ENCODE assay signal across 32 cellular contexts in genomic region chr15:80169768-80170357, GRCh38.
"Had no signal": no experiment of that assay in that cellular context is flagged by ENCODE, and none has a peak within 500 bp of the region (broad histone marks: within the 10 kb centered on the region; RNA-seq: fewer than 3 reads in every experiment).

No MANE protein-coding gene starts in this region.

- H3K4me1 Mint-ChIP-seq: activated B cell treated with CpG ODN at 0.5 μM for 24 hours; activated CD4-positive, alpha-beta T cell treated with anti-CD3 and anti-CD28 coated beads, Interleukin-2, amount 10 ng/mL, durations not matched to agents 24 days and 14 days; activated T-helper 17 cell treated with anti-CD3 and anti-CD28 coated beads, Interleukin-2, amount 50 U/mL, for 72 hours; T-helper 17 cell had no signal

- H3K4me1 ChIP-seq: body of pancreas had no signal

- H3K4me3 Mint-ChIP-seq: activated B cell treated with CpG ODN at 0.5 μM for 24 hours; activated CD4-positive, alpha-beta memory T cell treated with anti-CD3 and anti-CD28 coated beads for 36 hours; activated CD4-positive, alpha-beta T cell treated with anti-CD3 and anti-CD28 coated beads, Interleukin-2, amount 10 ng/mL, durations not matched to agents 24 days and 14 days; activated CD8-positive, alpha-beta T cell treated with anti-CD3 and anti-CD28 coated beads for 36 hours; activated naive CD4-positive, alpha-beta T cell treated with anti-CD3 and anti-CD28 coated beads for 36 hours; activated naive CD8-positive, alpha-beta T cell treated with anti-CD3 and anti-CD28 coated beads for 36 hours; activated T-cell treated with anti-CD3 and anti-CD28 coated beads, Interleukin-2, amount 50 U/mL, for 4 hours; activated T-cell treated with anti-CD3 and anti-CD28 coated beads, Interleukin-2, amount 50 U/mL, for 72 hours; activated T-helper 1 cell treated with anti-CD3 and anti-CD28 coated beads, Interleukin-12 subunit alpha, Interleukin-12 subunit beta, Interleukin-2, Interleukin-4 antibody, amounts not matched to agents 30 ng/mL and 10 ng/mL and 1 ng/mL, durations not matched to agents 14 hours and 24 hours and 36 hours; activated T-helper 17 cell treated with anti-CD3 and anti-CD28 coated beads, Interleukin-2, amount 50 U/mL, for 72 hours; T-helper 17 cell had no signal

- H3K27ac ChIP-seq: adrenal gland, body of pancreas, brain microvascular endothelial cell, breast epithelium, VCaP had no signal

- H3K27me3 ChIP-seq: adrenal gland, body of pancreas, brain microvascular endothelial cell, breast epithelium had no signal

- DNase-seq: activated B cell treated with CpG ODN at 0.5 μM for 24 hours; activated CD4-positive, alpha-beta memory T cell treated with anti-CD3 and anti-CD28 coated beads for 36 hours; activated CD4-positive, alpha-beta T cell treated with anti-CD3 and anti-CD28 coated beads for 4 hours; activated CD4-positive, alpha-beta T cell treated with anti-CD3 and anti-CD28 coated beads, Interleukin-2, amount 10 ng/mL, durations not matched to agents 24 days and 14 days; activated CD4-positive, alpha-beta T cell treated with anti-CD3 and anti-CD28 coated beads, Interleukin-2, amount 50 U/mL, for 1 hour; activated CD4-positive, alpha-beta T cell treated with anti-CD3 and anti-CD28 coated beads, Interleukin-2, amount 50 U/mL, for 4 hours; activated CD4-positive, CD25-positive, alpha-beta regulatory T cell treated with anti-CD3 and anti-CD28 coated beads, Interleukin-2, amount 50 U/mL, for 72 hours; activated CD8-positive, alpha-beta memory T cell treated with anti-CD3 and anti-CD28 coated beads, Interleukin-2, amount 50 U/mL, for 4 hours; activated CD8-positive, alpha-beta T cell treated with anti-CD3 and anti-CD28 coated beads for 36 hours; activated effector memory CD4-positive, alpha-beta T cell treated with anti-CD3 and anti-CD28 coated beads, Interleukin-2, amount 50 U/mL, for 16 hours; activated gamma-delta T cell treated with Interleukin-2 at 50 U/mL for 16 hours; activated naive CD4-positive, alpha-beta T cell; activated naive CD4-positive, alpha-beta T cell treated with anti-CD3 and anti-CD28 coated beads for 36 hours; activated naive CD4-positive, alpha-beta T cell treated with anti-CD3 and anti-CD28 coated beads, Interleukin-2, amount 50 U/mL, for 16 hours; activated naive CD8-positive, alpha-beta T cell treated with anti-CD3 and anti-CD28 coated beads for 36 hours; activated T-cell treated with anti-CD3 and anti-CD28 coated beads for 4 hours; activated T-cell treated with anti-CD3 and anti-CD28 coated beads, Interleukin-2, amount 50 U/mL, for 1 hour; activated T-cell treated with anti-CD3 and anti-CD28 coated beads, Interleukin-2, amount 50 U/mL, for 4 hours; activated T-cell treated with anti-CD3 and anti-CD28 coated beads, Interleukin-2, amount 50 U/mL, for 72 hours; amniotic stem cell; aorta; body of pancreas; brain microvascular endothelial cell; central memory CD4-positive, alpha-beta T cell; T-helper 17 cell; T-helper 9 cell had no signal

- ATAC-seq: activated CD8-positive, alpha-beta T cell treated with anti-CD3 and anti-CD28 coated beads for 36 hours; activated naive CD4-positive, alpha-beta T cell treated with anti-CD3 and anti-CD28 coated beads, Interleukin-2, amount 50 U/mL, for 72 hours; activated T-cell treated with anti-CD3 and anti-CD28 coated beads, Interleukin-2, amount 50 U/mL, for 4 hours; activated T-cell treated with anti-CD3 and anti-CD28 coated beads, Interleukin-2, amount 50 U/mL, for 72 hours; activated T-helper 17 cell treated with anti-CD3 and anti-CD28 coated beads, Interleukin-2, amount 50 U/mL, for 72 hours; body of pancreas; T-helper 17 cell had no signal

- H3K27me3 Mint-ChIP-seq: activated B cell treated with CpG ODN at 0.5 μM for 24 hours; activated CD4-positive, alpha-beta memory T cell treated with anti-CD3 and anti-CD28 coated beads for 36 hours; activated CD4-positive, alpha-beta T cell treated with anti-CD3 and anti-CD28 coated beads, Interleukin-2, amount 10 ng/mL, durations not matched to agents 24 days and 14 days; activated CD8-positive, alpha-beta T cell treated with anti-CD3 and anti-CD28 coated beads for 36 hours; activated naive CD8-positive, alpha-beta T cell treated with anti-CD3 and anti-CD28 coated beads for 36 hours; activated T-helper 17 cell treated with anti-CD3 and anti-CD28 coated beads, Interleukin-2, amount 50 U/mL, for 72 hours; T-helper 17 cell had no signal

- H3K27ac Mint-ChIP-seq: activated B cell treated with CpG ODN at 0.5 μM for 24 hours; activated CD4-positive, alpha-beta memory T cell treated with anti-CD3 and anti-CD28 coated beads for 36 hours; activated CD4-positive, alpha-beta T cell treated with anti-CD3 and anti-CD28 coated beads, Interleukin-2, amount 10 ng/mL, durations not matched to agents 24 days and 14 days; activated CD8-positive, alpha-beta T cell treated with anti-CD3 and anti-CD28 coated beads for 36 hours; activated naive CD4-positive, alpha-beta T cell treated with anti-CD3 and anti-CD28 coated beads for 36 hours; activated naive CD8-positive, alpha-beta T cell treated with anti-CD3 and anti-CD28 coated beads for 36 hours; activated T-cell treated with anti-CD3 and anti-CD28 coated beads, Interleukin-2, amount 50 U/mL, for 72 hours; activated T-helper 1 cell treated with anti-CD3 and anti-CD28 coated beads, Interleukin-12 subunit alpha, Interleukin-12 subunit beta, Interleukin-2, Interleukin-4 antibody, amounts not matched to agents 30 ng/mL and 10 ng/mL and 1 ng/mL, durations not matched to agents 14 hours and 24 hours and 36 hours; activated T-helper 17 cell treated with anti-CD3 and anti-CD28 coated beads, Interleukin-2, amount 50 U/mL, for 72 hours; T-helper 17 cell had no signal

- H3K4me3 ChIP-seq: adrenal gland, body of pancreas, breast epithelium had no signal

- H3K9me3 Mint-ChIP-seq: activated B cell treated with CpG ODN at 0.5 μM for 24 hours; activated CD4-positive, alpha-beta memory T cell treated with anti-CD3 and anti-CD28 coated beads for 36 hours; activated CD4-positive, alpha-beta T cell treated with anti-CD3 and anti-CD28 coated beads, Interleukin-2, amount 10 ng/mL, durations not matched to agents 24 days and 14 days; activated CD8-positive, alpha-beta T cell treated with anti-CD3 and anti-CD28 coated beads for 36 hours; activated naive CD4-positive, alpha-beta T cell treated with anti-CD3 and anti-CD28 coated beads for 36 hours; activated naive CD4-positive, alpha-beta T cell treated with anti-CD3 and anti-CD28 coated beads, Interleukin-2, amount 50 U/mL, for 72 hours; activated naive CD8-positive, alpha-beta T cell treated with anti-CD3 and anti-CD28 coated beads for 36 hours; activated T-cell treated with anti-CD3 and anti-CD28 coated beads, Interleukin-2, amount 50 U/mL, for 4 hours; activated T-cell treated with anti-CD3 and anti-CD28 coated beads, Interleukin-2, amount 50 U/mL, for 72 hours; activated T-helper 1 cell treated with anti-CD3 and anti-CD28 coated beads, Interleukin-12 subunit alpha, Interleukin-12 subunit beta, Interleukin-2, Interleukin-4 antibody, amounts not matched to agents 30 ng/mL and 10 ng/mL and 1 ng/mL, durations not matched to agents 14 hours and 24 hours and 36 hours; activated T-helper 17 cell treated with anti-CD3 and anti-CD28 coated beads, Interleukin-2, amount 50 U/mL, for 72 hours had no signal

- H3K9me3 ChIP-seq: adrenal gland, body of pancreas, breast epithelium had no signal

- H3K36me3 ChIP-seq: breast epithelium had no signal
